ENCODE assay signal across 1 cellular context in genomic region chr1:31574749-31575372, GRCh38.
A peak's percentile ranks its signal among the peaks of the same experiment; 100 is the strongest.
TF ChIP-seq lines count a peak whose summit lies in the region.

No MANE protein-coding gene starts in this region.

TF ChIP-seq in HepG2, 621 proteins besides CTCF, POLR2A, EP300 and RAD21 (continues in another document):
- TF ChIP-seq TCF7 (IDR thresholded peaks at IDR 0.05; ENCODE audit: low read depth): 0 out of 2 replicates have a peak, but pooled peaks have one; percentile 10
- no peak for TF ChIP-seq ZNF883 (CRISPR knock-in tag; IDR thresholded peaks at IDR 0.05; ENCODE audit: not compliant biosample characterization)
- TF ChIP-seq HNF4A (CRISPR knock-in tag; IDR thresholded peaks at IDR 0.05): no peak
- TF ChIP-seq SP140L (CRISPR knock-in tag; IDR thresholded peaks at IDR 0.05; ENCODE audit: borderline replicate concordance): no peak
- TF ChIP-seq ZC3H4 (CRISPR knock-in tag; IDR thresholded peaks at IDR 0.05; ENCODE audit: borderline replicate concordance): no peak
- TF ChIP-seq TP53 (CRISPR knock-in tag; conservative IDR thresholded peaks at IDR 0.05): no peak
- TF ChIP-seq RFX3 (CRISPR knock-in tag; IDR thresholded peaks at IDR 0.05): no peak
- peak; percentile 88; the same call in 1 of the 2 replicates for TF ChIP-seq CAMTA2 (CRISPR knock-in tag; IDR thresholded peaks at IDR 0.05; ENCODE audit: borderline replicate concordance)
- no peak for TF ChIP-seq SRSF1 (optimal IDR thresholded peaks at IDR 0.05; ENCODE audit: low read depth, low read length)
- no peak for TF ChIP-seq ZNF143 (CRISPR knock-in tag; IDR thresholded peaks at IDR 0.05)
- TF ChIP-seq, protein P1, sequence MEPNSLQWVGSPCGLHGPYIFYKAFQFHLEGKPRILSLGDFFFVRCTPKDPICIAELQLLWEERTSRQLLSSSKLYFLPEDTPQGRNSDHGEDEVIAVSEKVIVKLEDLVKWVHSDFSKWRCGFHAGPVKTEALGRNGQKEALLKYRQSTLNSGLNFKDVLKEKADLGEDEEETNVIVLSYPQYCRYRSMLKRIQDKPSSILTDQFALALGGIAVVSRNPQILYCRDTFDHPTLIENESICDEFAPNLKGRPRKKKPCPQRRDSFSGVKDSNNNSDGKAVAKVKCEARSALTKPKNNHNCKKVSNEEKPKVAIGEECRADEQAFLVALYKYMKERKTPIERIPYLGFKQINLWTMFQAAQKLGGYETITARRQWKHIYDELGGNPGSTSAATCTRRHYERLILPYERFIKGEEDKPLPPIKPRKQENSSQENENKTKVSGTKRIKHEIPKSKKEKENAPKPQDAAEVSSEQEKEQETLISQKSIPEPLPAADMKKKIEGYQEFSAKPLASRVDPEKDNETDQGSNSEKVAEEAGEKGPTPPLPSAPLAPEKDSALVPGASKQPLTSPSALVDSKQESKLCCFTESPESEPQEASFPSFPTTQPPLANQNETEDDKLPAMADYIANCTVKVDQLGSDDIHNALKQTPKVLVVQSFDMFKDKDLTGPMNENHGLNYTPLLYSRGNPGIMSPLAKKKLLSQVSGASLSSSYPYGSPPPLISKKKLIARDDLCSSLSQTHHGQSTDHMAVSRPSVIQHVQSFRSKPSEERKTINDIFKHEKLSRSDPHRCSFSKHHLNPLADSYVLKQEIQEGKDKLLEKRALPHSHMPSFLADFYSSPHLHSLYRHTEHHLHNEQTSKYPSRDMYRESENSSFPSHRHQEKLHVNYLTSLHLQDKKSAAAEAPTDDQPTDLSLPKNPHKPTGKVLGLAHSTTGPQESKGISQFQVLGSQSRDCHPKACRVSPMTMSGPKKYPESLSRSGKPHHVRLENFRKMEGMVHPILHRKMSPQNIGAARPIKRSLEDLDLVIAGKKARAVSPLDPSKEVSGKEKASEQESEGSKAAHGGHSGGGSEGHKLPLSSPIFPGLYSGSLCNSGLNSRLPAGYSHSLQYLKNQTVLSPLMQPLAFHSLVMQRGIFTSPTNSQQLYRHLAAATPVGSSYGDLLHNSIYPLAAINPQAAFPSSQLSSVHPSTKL (CRISPR knock-in tag; IDR thresholded peaks at IDR 0.05): no peak
- TF ChIP-seq SUZ12 (IDR thresholded peaks at IDR 0.05; ENCODE audit: low read depth, low read length): no peak
- TF ChIP-seq ARHGAP35 (CRISPR knock-in tag; IDR thresholded peaks at IDR 0.05; ENCODE audit: borderline replicate concordance): no peak
- TF ChIP-seq, protein P2, sequence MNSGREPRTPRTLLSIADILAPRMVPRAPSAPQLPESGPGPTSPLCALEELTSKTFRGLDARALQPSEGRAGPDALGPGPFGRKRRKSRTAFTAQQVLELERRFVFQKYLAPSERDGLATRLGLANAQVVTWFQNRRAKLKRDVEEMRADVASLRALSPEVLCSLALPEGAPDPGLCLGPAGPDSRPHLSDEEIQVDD (CRISPR knock-in tag; IDR thresholded peaks at IDR 0.05; ENCODE audit: borderline replicate concordance): no peak
- TF ChIP-seq PATZ1 (CRISPR knock-in tag; IDR thresholded peaks at IDR 0.05): no peak
- no peak for TF ChIP-seq CBX5 (CRISPR knock-in tag; IDR thresholded peaks at IDR 0.05; ENCODE audit: borderline replicate concordance)
- no peak for TF ChIP-seq ZMAT3 (CRISPR knock-in tag; conservative IDR thresholded peaks at IDR 0.05)
- no peak for TF ChIP-seq NFATC3 (CRISPR knock-in tag; IDR thresholded peaks at IDR 0.05)
- TF ChIP-seq ATF1 (CRISPR knock-in tag; IDR thresholded peaks at IDR 0.05): no peak
- no peak for TF ChIP-seq ZNF746 (CRISPR knock-in tag; IDR thresholded peaks at IDR 0.05)
- TF ChIP-seq POGK (CRISPR knock-in tag; conservative IDR thresholded peaks at IDR 0.05): no peak
- no peak for TF ChIP-seq ZFAT (CRISPR knock-in tag; conservative IDR thresholded peaks at IDR 0.05)
- no peak for TF ChIP-seq ZNF17 (CRISPR knock-in tag; IDR thresholded peaks at IDR 0.05)
- peak; percentile 10; the same call in 1 of the 2 replicates for TF ChIP-seq ZNF501 (CRISPR knock-in tag; IDR thresholded peaks at IDR 0.05)
- no peak for TF ChIP-seq NFKB2 (CRISPR knock-in tag; IDR thresholded peaks at IDR 0.05; ENCODE audit: borderline replicate concordance)
- TF ChIP-seq ZNF317 (CRISPR knock-in tag; IDR thresholded peaks at IDR 0.05): 0 out of 2 replicates have a peak, but pooled peaks have one; percentile 3
- TF ChIP-seq ZFYVE20 (CRISPR knock-in tag; IDR thresholded peaks at IDR 0.05; ENCODE audit: borderline replicate concordance, low read depth): no peak
- no peak for TF ChIP-seq NFIB (CRISPR knock-in tag; IDR thresholded peaks at IDR 0.05; ENCODE audit: borderline replicate concordance)
- TF ChIP-seq, protein P3, sequence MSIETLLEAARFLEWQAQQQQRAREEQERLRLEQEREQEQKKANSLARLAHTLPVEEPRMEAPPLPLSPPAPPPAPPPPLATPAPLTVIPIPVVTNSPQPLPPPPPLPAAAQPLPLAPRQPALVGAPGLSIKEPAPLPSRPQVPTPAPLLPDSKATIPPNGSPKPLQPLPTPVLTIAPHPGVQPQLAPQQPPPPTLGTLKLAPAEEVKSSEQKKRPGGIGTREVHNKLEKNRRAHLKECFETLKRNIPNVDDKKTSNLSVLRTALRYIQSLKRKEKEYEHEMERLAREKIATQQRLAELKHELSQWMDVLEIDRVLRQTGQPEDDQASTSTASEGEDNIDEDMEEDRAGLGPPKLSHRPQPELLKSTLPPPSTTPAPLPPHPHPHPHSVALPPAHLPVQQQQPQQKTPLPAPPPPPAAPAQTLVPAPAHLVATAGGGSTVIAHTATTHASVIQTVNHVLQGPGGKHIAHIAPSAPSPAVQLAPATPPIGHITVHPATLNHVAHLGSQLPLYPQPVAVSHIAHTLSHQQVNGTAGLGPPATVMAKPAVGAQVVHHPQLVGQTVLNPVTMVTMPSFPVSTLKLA (IDR thresholded peaks at IDR 0.05): no peak
- 0 out of 2 replicates have a peak, but pooled peaks have one; percentile 5 for TF ChIP-seq ZNF569 (CRISPR knock-in tag; IDR thresholded peaks at IDR 0.05; ENCODE audit: borderline replicate concordance)
- TF ChIP-seq THYN1 (CRISPR knock-in tag; IDR thresholded peaks at IDR 0.05; ENCODE audit: borderline replicate concordance, low read depth): no peak
- TF ChIP-seq, protein P4, sequence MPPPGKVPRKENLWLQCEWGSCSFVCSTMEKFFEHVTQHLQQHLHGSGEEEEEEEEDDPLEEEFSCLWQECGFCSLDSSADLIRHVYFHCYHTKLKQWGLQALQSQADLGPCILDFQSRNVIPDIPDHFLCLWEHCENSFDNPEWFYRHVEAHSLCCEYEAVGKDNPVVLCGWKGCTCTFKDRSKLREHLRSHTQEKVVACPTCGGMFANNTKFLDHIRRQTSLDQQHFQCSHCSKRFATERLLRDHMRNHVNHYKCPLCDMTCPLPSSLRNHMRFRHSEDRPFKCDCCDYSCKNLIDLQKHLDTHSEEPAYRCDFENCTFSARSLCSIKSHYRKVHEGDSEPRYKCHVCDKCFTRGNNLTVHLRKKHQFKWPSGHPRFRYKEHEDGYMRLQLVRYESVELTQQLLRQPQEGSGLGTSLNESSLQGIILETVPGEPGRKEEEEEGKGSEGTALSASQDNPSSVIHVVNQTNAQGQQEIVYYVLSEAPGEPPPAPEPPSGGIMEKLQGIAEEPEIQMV (CRISPR knock-in tag; IDR thresholded peaks at IDR 0.05; ENCODE audit: low read depth): peak; percentile 15; the same call in 1 of the 2 replicates
- TF ChIP-seq, protein P5, sequence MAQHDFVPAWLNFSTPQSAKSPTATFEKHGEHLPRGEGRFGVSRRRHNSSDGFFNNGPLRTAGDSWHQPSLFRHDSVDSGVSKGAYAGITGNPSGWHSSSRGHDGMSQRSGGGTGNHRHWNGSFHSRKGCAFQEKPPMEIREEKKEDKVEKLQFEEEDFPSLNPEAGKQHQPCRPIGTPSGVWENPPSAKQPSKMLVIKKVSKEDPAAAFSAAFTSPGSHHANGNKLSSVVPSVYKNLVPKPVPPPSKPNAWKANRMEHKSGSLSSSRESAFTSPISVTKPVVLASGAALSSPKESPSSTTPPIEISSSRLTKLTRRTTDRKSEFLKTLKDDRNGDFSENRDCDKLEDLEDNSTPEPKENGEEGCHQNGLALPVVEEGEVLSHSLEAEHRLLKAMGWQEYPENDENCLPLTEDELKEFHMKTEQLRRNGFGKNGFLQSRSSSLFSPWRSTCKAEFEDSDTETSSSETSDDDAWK (CRISPR knock-in tag; IDR thresholded peaks at IDR 0.05): no peak
- TF ChIP-seq, protein P6, sequence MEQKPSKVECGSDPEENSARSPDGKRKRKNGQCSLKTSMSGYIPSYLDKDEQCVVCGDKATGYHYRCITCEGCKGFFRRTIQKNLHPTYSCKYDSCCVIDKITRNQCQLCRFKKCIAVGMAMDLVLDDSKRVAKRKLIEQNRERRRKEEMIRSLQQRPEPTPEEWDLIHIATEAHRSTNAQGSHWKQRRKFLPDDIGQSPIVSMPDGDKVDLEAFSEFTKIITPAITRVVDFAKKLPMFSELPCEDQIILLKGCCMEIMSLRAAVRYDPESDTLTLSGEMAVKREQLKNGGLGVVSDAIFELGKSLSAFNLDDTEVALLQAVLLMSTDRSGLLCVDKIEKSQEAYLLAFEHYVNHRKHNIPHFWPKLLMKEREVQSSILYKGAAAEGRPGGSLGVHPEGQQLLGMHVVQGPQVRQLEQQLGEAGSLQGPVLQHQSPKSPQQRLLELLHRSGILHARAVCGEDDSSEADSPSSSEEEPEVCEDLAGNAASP (CRISPR knock-in tag; IDR thresholded peaks at IDR 0.05; ENCODE audit: borderline replicate concordance): no peak
- TF ChIP-seq, protein P7, sequence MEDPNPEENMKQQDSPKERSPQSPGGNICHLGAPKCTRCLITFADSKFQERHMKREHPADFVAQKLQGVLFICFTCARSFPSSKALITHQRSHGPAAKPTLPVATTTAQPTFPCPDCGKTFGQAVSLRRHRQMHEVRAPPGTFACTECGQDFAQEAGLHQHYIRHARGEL (CRISPR knock-in tag; IDR thresholded peaks at IDR 0.05): 0 out of 2 replicates have a peak, but pooled peaks have one; percentile 33
- no peak for TF ChIP-seq ZNF329 (CRISPR knock-in tag; IDR thresholded peaks at IDR 0.05; ENCODE audit: low read depth)
- no peak for TF ChIP-seq NFRKB (IDR thresholded peaks at IDR 0.05)
- no peak for TF ChIP-seq PAXIP1 (CRISPR knock-in tag; conservative IDR thresholded peaks at IDR 0.05)
- TF ChIP-seq ZMYM4 (CRISPR knock-in tag; IDR thresholded peaks at IDR 0.05): 0 out of 2 replicates have a peak, but pooled peaks have one; percentile 3
- no peak for TF ChIP-seq ETV5 (CRISPR knock-in tag; IDR thresholded peaks at IDR 0.05; ENCODE audit: borderline replicate concordance)
- TF ChIP-seq ZSCAN12 (CRISPR knock-in tag; IDR thresholded peaks at IDR 0.05): no peak
- TF ChIP-seq STAT5B (CRISPR knock-in tag; IDR thresholded peaks at IDR 0.05): no peak
- TF ChIP-seq PHF5A (CRISPR knock-in tag; IDR thresholded peaks at IDR 0.05; ENCODE audit: low read depth, unreplicated experiment): no peak
